In genomic region chr3:105195260-105195659, GRCh38 we compare ENCODE assay signal across 14 cellular contexts.
DNase-seq lines count a peak whose midpoint lies in the region; ATAC-seq and TF ChIP-seq lines count a peak whose summit lies in the region.
"Had no signal": no experiment of that assay in that cellular context is flagged by ENCODE, and none has a peak within 500 bp of the region (broad histone marks: within the 10 kb centered on the region; RNA-seq: fewer than 3 reads in every experiment).

No MANE protein-coding gene starts in this region.

- no peak overlapping the region for H3K14ac ChIP-seq in trophoblast cell (ENCODE audit: low read length)

- H3K18ac ChIP-seq in trophoblast cell (ENCODE audit: low read length), result no peak overlapping the region

- no peak overlapping the region for H3K4me3 ChIP-seq in epithelial cell of esophagus (ENCODE audit: low read length)
- H3K4me3 ChIP-seq in trophoblast cell (ENCODE audit: low read depth, low read length), result no peak overlapping the region
- H3K4me3 ChIP-seq in CD8-positive, alpha-beta T cell (ENCODE audit: low read depth, low read length), result no peak overlapping the region
- H3K4me3 ChIP-seq: mucosa of descending colon, SJSA1, tibial artery had no signal

- H4K8ac ChIP-seq in trophoblast cell (ENCODE audit: low read depth, low read length), result no peak overlapping the region

- no peak overlapping the region for H3K9ac ChIP-seq in trophoblast cell (ENCODE audit: low read length)
- H3K9ac ChIP-seq: parathyroid adenoma had no signal

- DNase-seq in AG08396 (ENCODE audit: low spot score) (peak; percentile 14), RKO (ENCODE audit: low spot score) (peak; percentile 12), epithelial cell of esophagus (ENCODE audit: low read depth) (peak; percentile 57), myocyte (ENCODE audit: low read depth) (peak; percentile 24), trophoblast cell (no peak), DMS79 (lab: John Stamatoyannopoulos, UW) (no peak)
- DNase-seq in CD8-positive, alpha-beta T cell, result no peak
- DNase-seq: activated CD8-positive, alpha-beta memory T cell treated with anti-CD3 and anti-CD28 coated beads for 24 hours; activated gamma-delta T cell; mucosa of descending colon; tibial artery had no signal

- no peaks in the 10 kb centered on the region for H3K36me3 ChIP-seq in trophoblast cell (ENCODE audit: control insufficient read depth in 1 of 2, insufficient read depth in 2 of 2, low read length in 2 of 2)
- no peaks in the 10 kb centered on the region for H3K36me3 ChIP-seq in CD8-positive, alpha-beta T cell (ENCODE audit: insufficient read depth, low read length)
- H3K36me3 ChIP-seq: SJSA1, tibial artery had no signal

- no peak overlapping the region for H2BK5ac ChIP-seq in trophoblast cell (ENCODE audit: low read depth, low read length, poor library complexity)

- no peak for TF ChIP-seq CTCF in epithelial cell of esophagus (IDR thresholded peaks at IDR 0.05; ENCODE audit: insufficient read depth, low read depth, low read length, missing control alignments)
- TF ChIP-seq CTCF in CD8-positive, alpha-beta T cell (IDR thresholded peaks at IDR 0.05), result no peak

- H3K4me1 ChIP-seq in trophoblast cell (ENCODE audit: control insufficient read depth in 1 of 2, insufficient read depth in 2 of 2, low read length in 2 of 2), result no peaks in the 10 kb centered on the region
- H3K4me1 ChIP-seq in CD8-positive, alpha-beta T cell (ENCODE audit: insufficient read depth, low read length), result no peaks in the 10 kb centered on the region
- H3K4me1 ChIP-seq: parathyroid adenoma, SJSA1 had no signal

- H4K91ac ChIP-seq in trophoblast cell (ENCODE audit: low read depth, low read length), result no peak overlapping the region

- H3K9me3 ChIP-seq in trophoblast cell (ENCODE audit: insufficient read depth, low read depth, low read length), result peaks cover 2% of the 10 kb centered on the region
- no peaks in the 10 kb centered on the region for H3K9me3 ChIP-seq in CD8-positive, alpha-beta T cell (ENCODE audit: low read length)
- H3K9me3 ChIP-seq: mucosa of descending colon, SJSA1, tibial artery had no signal

- POLR2A ChIA-PET in CD8-positive, alpha-beta T cell (lab: Charles Lee), result no interaction called here

- H3K4me1 Mint-ChIP-seq in CD8-positive, alpha-beta T cell (ENCODE audit: low read depth), result no peaks in the 10 kb centered on the region

- H3K36me3 Mint-ChIP-seq in CD8-positive, alpha-beta T cell, result no peaks in the 10 kb centered on the region

- no peak overlapping the region for H4K12ac ChIP-seq in trophoblast cell (ENCODE audit: low read depth, low read length)

- H3K4me3 Mint-ChIP-seq in CD8-positive, alpha-beta T cell, result no peak overlapping the region

- H3K27ac ChIP-seq in trophoblast cell (ENCODE audit: low read depth, low read length), result no peak overlapping the region
- H3K27ac ChIP-seq in CD8-positive, alpha-beta T cell (ENCODE audit: low read depth, low read length), result no peak overlapping the region
- H3K27ac ChIP-seq: parathyroid adenoma, SJSA1, tibial artery had no signal

- H2AK5ac ChIP-seq in trophoblast cell (ENCODE audit: low read length), result no peak overlapping the region

- H2BK12ac ChIP-seq in trophoblast cell (ENCODE audit: low read length), result no peak overlapping the region

- H3K27me3 ChIP-seq in trophoblast cell (ENCODE audit: insufficient read depth, low read length), result no peaks in the 10 kb centered on the region
- H3K27me3 ChIP-seq in CD8-positive, alpha-beta T cell (ENCODE audit: insufficient read depth, low read length), result no peaks in the 10 kb centered on the region
- H3K27me3 ChIP-seq: SJSA1, tibial artery had no signal

- no peaks in the 10 kb centered on the region for H3K79me1 ChIP-seq in trophoblast cell (ENCODE audit: low read length)

- no peak overlapping the region for H3K23ac ChIP-seq in trophoblast cell (ENCODE audit: low read length)

- H3K27me3 Mint-ChIP-seq in CD8-positive, alpha-beta T cell (ENCODE audit: low read depth), result no peaks in the 10 kb centered on the region

- CTCF ChIA-PET in CD8-positive, alpha-beta T cell (lab: Charles Lee), result no interaction called here

- H2AFZ ChIP-seq in trophoblast cell (ENCODE audit: insufficient read depth, low read length, poor library complexity), result no peak overlapping the region
- H2AFZ ChIP-seq: parathyroid adenoma had no signal

- no peak overlapping the region for H3K27ac Mint-ChIP-seq in CD8-positive, alpha-beta T cell

- H3K9me3 Mint-ChIP-seq in CD8-positive, alpha-beta T cell, result no peaks in the 10 kb centered on the region

- ATAC-seq in CD8-positive, alpha-beta T cell, result no peak
- ATAC-seq in HG02973 (IDR thresholded peaks at IDR 0.05; ENCODE audit: unreplicated experiment), result no peak
- ATAC-seq: mucosa of descending colon had no signal

- intact Hi-C loops in CD8-positive, alpha-beta T cell (cut with DNase I, micrococcal nuclease), result no loop called here

- no peak overlapping the region for H3K4me2 ChIP-seq in trophoblast cell (ENCODE audit: low read length)

- H3K4ac ChIP-seq in trophoblast cell (ENCODE audit: low read depth, low read length), result no peak overlapping the region

- H2BK120ac ChIP-seq in trophoblast cell (ENCODE audit: insufficient read depth, low read length, poor library complexity), result no peak overlapping the region

- no peaks in the 10 kb centered on the region for H3K79me2 ChIP-seq in trophoblast cell (ENCODE audit: control insufficient read depth, insufficient read depth, low read length, poor library complexity)
- H3K79me2 ChIP-seq: parathyroid adenoma had no signal

Comparison
In these comparisons a context has a peak if more than half of its experiments do, and no peak if none do; other contexts are left out.
1. DNase-seq: peak in AG08396 (single experiment), RKO (single experiment), epithelial cell of esophagus (single experiment) and myocyte (single experiment); none in trophoblast cell (0 of 2), CD8-positive, alpha-beta T cell (0 of 7) and DMS79 (single experiment).